14 cellular contexts compared by ENCODE assay signal in the genomic region with DNA sequence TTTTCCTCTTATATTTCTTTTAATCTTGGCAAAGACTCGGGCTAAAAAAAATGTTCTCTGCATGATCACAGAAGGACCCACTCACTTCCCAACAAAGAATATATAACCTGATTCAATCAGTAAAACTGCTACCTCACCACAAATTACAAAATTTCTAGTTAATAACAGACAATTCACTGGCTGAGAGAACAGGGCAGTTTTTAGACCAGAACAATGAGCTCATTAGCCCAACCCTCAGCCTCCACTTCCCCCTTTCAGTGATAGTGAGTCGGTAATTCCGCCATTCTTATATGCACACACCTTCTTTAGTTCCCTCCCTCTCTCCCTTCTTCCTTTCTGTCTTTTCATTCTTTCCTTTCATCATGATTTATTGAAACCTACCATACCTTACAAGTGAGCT. TPM values are rescaled to one million over a fixed set of nuclear protein-coding genes. Genes with fewer than 3 reads are reported as not detected.
DNase-seq lines count a peak whose midpoint lies in the region; ATAC-seq and TF ChIP-seq lines count a peak whose summit lies in the region.
"Had no signal": no experiment of that assay in that cellular context is flagged by ENCODE, and none has a peak within 500 bp of the region (broad histone marks: within the 10 kb centered on the region; RNA-seq: fewer than 3 reads in every experiment).

No MANE protein-coding gene starts in this region.

- ATAC-seq in left ventricle myocardium superior (peak; percentile 11), HG02973 (IDR thresholded peaks at IDR 0.05; ENCODE audit: unreplicated experiment) (no peak), body of pancreas (no peak)
- ATAC-seq: activated T-cell treated with anti-CD3 and anti-CD28 coated beads, Interleukin-2, amount 50 U/mL, for 4 hours had no signal

- H3K27me3 ChIP-seq in HUES48 (ENCODE audit: control insufficient read depth, insufficient read depth, low read length): no peaks in the 10 kb centered on the region
- H3K27me3 ChIP-seq in sigmoid colon: no peaks in the 10 kb centered on the region
- H3K27me3 ChIP-seq in body of pancreas: no peaks in the 10 kb centered on the region

- TF ChIP-seq EP300 in sigmoid colon (IDR thresholded peaks at IDR 0.05): no peak

- intact Hi-C loops in left ventricle myocardium superior (cut with micrococcal nuclease): loop anchor here (10.0 kb wide), 3 partner anchors 66 to 186 kb away; no protein-coding TSS in a partner anchor
- intact Hi-C loops in sigmoid colon (cut with DNase I): loop anchor here (5.0 kb wide), 1 partner anchor 44 kb away; no protein-coding TSS in a partner anchor
- intact Hi-C loops in body of pancreas (cut with DNase I): no loop called here

- H3K4me3 ChIP-seq in HUES48 (ENCODE audit: low read depth, low read length) (no peak overlapping the region), sigmoid colon (no peak overlapping the region), body of pancreas (no peak overlapping the region)

- 58 to 83% methylated on average over 3 of the region's 3 CpGs for WGBS in sigmoid colon, 2 donors
- WGBS in body of pancreas, 2 donors: 66 to 71% methylated on average over 3 of the region's 3 CpGs

- TF ChIP-seq CTCF in sigmoid colon (IDR thresholded peaks at IDR 0.05): no peak
- no peak for TF ChIP-seq CTCF in body of pancreas (IDR thresholded peaks at IDR 0.05)

- H3K9ac ChIP-seq in HUES48 (ENCODE audit: low read depth, low read length): no peak overlapping the region

- H3K9me3 ChIP-seq in HUES48 (ENCODE audit: control insufficient read depth, insufficient read depth, low read length) (no peaks in the 10 kb centered on the region), sigmoid colon (no peaks in the 10 kb centered on the region), body of pancreas (no peaks in the 10 kb centered on the region)

- TF ChIP-seq POLR2A in sigmoid colon (IDR thresholded peaks at IDR 0.05): no peak
- TF ChIP-seq POLR2A in body of pancreas (IDR thresholded peaks at IDR 0.05): no peak

- H3K4me1 ChIP-seq in HUES48 (ENCODE audit: control insufficient read depth, insufficient read depth, low read length): peaks cover 64% of the 10 kb centered on the region
- peaks cover 0 to 41% (median 23%) of the 10 kb centered on the region in 4 donors for H3K4me1 ChIP-seq in sigmoid colon
- H3K4me1 ChIP-seq in body of pancreas: peaks cover 11% of the 10 kb centered on the region

- DNase-seq in SKM-1 (lab: John Stamatoyannopoulos, UW; ENCODE audit: unreplicated experiment): peak; percentile 76
- no peak for DNase-seq in left ventricle myocardium superior
- DNase-seq in sigmoid colon: no peak
- DNase-seq in body of pancreas: no peak
- no peak for DNase-seq in cerebellar nuclear complex (lab: John Stamatoyannopoulos, UW)
- DNase-seq in UCSD-AML1 (lab: John Stamatoyannopoulos, UW; ENCODE audit: unreplicated experiment): no peak
- DNase-seq: activated CD4-positive, alpha-beta T cell treated with anti-CD3 and anti-CD28 coated beads for 4 hours; activated T-cell treated with anti-CD3 and anti-CD28 coated beads, Interleukin-2, amount 50 U/mL, for 4 hours; CD4-positive, CD25-positive, alpha-beta regulatory T cell; effector memory CD4-positive, alpha-beta T cell; GOT3; stimulated activated CD4-positive, alpha-beta T cell treated with anti-CD3 and anti-CD28 coated beads, Interleukin-4, amount 100 ng/mL, for 4 hours had no signal

- H3K27ac ChIP-seq in HUES48 (ENCODE audit: low read depth, low read length): peak overlapping the region; percentile 77
- H3K27ac ChIP-seq in sigmoid colon: peak overlapping the region; percentile 70 to 81 (median 76)
- peak overlapping the region in 1 of 4 donors; percentile 70 for H3K27ac ChIP-seq in body of pancreas

- H3K36me3 ChIP-seq in HUES48 (ENCODE audit: control insufficient read depth, insufficient read depth, low read length): no peaks in the 10 kb centered on the region
- H3K36me3 ChIP-seq in sigmoid colon: no peaks in the 10 kb centered on the region
- no peaks in the 10 kb centered on the region for H3K36me3 ChIP-seq in body of pancreas (replicated peaks in 1 of 2; ENCODE audit: insufficient read depth in 1 of 2, low read depth in 2 of 2)

RNA-seq across cellular contexts. Expression of a gene that starts 8.9 kb away (rescaled TPM):
- 127 TPM for total RNA-seq in left ventricle myocardium superior
- 10 to 100 TPM; 22.5 to 42.5 (median 32.1) TPM for total RNA-seq in sigmoid colon
- polyA plus RNA-seq in sigmoid colon: 10 to 100 TPM; 16.2 to 20.6 (median 18.0) TPM
- total RNA-seq in body of pancreas: 1 to 10 TPM; 5.6 to 8.6 TPM
- polyA plus RNA-seq: CD4-positive, CD25-positive, alpha-beta regulatory T cell had no signal
